1 cellular context compared by ENCODE assay signal in the genomic region with DNA sequence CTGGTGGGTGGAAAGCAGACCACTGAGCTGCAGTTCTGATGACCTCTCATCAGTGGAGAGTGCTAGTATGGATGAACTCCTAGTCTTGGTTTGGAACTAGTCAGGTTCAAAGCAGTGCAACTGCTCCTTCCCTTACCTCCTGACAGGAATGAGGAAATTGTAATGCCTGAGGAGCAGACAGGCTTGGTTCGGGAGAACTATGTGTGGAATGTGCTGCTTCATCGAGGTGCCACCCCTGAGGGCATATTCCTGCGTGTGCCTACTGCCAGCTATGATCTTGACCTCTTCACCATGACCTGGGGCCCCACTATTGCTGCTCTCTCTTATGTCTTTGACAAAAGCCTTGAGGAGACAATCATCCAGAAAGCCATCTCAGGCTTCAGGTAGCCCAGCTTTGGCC.
TF ChIP-seq lines count a peak whose summit lies in the region.

No MANE protein-coding gene starts in this region.

TF ChIP-seq in GM23338, 12 proteins besides CTCF, POLR2A, EP300 and RAD21 (continued from another document):
- TF ChIP-seq, protein P1, sequence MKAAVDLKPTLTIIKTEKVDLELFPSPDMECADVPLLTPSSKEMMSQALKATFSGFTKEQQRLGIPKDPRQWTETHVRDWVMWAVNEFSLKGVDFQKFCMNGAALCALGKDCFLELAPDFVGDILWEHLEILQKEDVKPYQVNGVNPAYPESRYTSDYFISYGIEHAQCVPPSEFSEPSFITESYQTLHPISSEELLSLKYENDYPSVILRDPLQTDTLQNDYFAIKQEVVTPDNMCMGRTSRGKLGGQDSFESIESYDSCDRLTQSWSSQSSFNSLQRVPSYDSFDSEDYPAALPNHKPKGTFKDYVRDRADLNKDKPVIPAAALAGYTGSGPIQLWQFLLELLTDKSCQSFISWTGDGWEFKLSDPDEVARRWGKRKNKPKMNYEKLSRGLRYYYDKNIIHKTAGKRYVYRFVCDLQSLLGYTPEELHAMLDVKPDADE (IDR thresholded peaks at IDR 0.05) = no peak
- TF ChIP-seq EZH2phosphoT487 (IDR thresholded peaks at IDR 0.05; ENCODE audit: unreplicated experiment) (no peak), JUNB (IDR thresholded peaks at IDR 0.05; ENCODE audit: unreplicated experiment) (no peak), ZNF331 (CRISPR knock-in tag; IDR thresholded peaks at IDR 0.05; ENCODE audit: low read depth) (no peak), POLR2AphosphoS5 (IDR thresholded peaks at IDR 0.05; ENCODE audit: low read depth) (no peak), NANOG (IDR thresholded peaks at IDR 0.05; ENCODE audit: borderline replicate concordance) (no peak), STAT1 (IDR thresholded peaks at IDR 0.05; ENCODE audit: unreplicated experiment) (no peak), ZNF114 (CRISPR knock-in tag; IDR thresholded peaks at IDR 0.05) (no peak), CREB1 (CRISPR knock-in tag; IDR thresholded peaks at IDR 0.05; ENCODE audit: low read depth) (no peak)
- TF ChIP-seq, protein P2, sequence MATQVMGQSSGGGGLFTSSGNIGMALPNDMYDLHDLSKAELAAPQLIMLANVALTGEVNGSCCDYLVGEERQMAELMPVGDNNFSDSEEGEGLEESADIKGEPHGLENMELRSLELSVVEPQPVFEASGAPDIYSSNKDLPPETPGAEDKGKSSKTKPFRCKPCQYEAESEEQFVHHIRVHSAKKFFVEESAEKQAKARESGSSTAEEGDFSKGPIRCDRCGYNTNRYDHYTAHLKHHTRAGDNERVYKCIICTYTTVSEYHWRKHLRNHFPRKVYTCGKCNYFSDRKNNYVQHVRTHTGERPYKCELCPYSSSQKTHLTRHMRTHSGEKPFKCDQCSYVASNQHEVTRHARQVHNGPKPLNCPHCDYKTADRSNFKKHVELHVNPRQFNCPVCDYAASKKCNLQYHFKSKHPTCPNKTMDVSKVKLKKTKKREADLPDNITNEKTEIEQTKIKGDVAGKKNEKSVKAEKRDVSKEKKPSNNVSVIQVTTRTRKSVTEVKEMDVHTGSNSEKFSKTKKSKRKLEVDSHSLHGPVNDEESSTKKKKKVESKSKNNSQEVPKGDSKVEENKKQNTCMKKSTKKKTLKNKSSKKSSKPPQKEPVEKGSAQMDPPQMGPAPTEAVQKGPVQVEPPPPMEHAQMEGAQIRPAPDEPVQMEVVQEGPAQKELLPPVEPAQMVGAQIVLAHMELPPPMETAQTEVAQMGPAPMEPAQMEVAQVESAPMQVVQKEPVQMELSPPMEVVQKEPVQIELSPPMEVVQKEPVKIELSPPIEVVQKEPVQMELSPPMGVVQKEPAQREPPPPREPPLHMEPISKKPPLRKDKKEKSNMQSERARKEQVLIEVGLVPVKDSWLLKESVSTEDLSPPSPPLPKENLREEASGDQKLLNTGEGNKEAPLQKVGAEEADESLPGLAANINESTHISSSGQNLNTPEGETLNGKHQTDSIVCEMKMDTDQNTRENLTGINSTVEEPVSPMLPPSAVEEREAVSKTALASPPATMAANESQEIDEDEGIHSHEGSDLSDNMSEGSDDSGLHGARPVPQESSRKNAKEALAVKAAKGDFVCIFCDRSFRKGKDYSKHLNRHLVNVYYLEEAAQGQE (IDR thresholded peaks at IDR 0.05; ENCODE audit: unreplicated experiment) = no peak
- TF ChIP-seq, protein P3, sequence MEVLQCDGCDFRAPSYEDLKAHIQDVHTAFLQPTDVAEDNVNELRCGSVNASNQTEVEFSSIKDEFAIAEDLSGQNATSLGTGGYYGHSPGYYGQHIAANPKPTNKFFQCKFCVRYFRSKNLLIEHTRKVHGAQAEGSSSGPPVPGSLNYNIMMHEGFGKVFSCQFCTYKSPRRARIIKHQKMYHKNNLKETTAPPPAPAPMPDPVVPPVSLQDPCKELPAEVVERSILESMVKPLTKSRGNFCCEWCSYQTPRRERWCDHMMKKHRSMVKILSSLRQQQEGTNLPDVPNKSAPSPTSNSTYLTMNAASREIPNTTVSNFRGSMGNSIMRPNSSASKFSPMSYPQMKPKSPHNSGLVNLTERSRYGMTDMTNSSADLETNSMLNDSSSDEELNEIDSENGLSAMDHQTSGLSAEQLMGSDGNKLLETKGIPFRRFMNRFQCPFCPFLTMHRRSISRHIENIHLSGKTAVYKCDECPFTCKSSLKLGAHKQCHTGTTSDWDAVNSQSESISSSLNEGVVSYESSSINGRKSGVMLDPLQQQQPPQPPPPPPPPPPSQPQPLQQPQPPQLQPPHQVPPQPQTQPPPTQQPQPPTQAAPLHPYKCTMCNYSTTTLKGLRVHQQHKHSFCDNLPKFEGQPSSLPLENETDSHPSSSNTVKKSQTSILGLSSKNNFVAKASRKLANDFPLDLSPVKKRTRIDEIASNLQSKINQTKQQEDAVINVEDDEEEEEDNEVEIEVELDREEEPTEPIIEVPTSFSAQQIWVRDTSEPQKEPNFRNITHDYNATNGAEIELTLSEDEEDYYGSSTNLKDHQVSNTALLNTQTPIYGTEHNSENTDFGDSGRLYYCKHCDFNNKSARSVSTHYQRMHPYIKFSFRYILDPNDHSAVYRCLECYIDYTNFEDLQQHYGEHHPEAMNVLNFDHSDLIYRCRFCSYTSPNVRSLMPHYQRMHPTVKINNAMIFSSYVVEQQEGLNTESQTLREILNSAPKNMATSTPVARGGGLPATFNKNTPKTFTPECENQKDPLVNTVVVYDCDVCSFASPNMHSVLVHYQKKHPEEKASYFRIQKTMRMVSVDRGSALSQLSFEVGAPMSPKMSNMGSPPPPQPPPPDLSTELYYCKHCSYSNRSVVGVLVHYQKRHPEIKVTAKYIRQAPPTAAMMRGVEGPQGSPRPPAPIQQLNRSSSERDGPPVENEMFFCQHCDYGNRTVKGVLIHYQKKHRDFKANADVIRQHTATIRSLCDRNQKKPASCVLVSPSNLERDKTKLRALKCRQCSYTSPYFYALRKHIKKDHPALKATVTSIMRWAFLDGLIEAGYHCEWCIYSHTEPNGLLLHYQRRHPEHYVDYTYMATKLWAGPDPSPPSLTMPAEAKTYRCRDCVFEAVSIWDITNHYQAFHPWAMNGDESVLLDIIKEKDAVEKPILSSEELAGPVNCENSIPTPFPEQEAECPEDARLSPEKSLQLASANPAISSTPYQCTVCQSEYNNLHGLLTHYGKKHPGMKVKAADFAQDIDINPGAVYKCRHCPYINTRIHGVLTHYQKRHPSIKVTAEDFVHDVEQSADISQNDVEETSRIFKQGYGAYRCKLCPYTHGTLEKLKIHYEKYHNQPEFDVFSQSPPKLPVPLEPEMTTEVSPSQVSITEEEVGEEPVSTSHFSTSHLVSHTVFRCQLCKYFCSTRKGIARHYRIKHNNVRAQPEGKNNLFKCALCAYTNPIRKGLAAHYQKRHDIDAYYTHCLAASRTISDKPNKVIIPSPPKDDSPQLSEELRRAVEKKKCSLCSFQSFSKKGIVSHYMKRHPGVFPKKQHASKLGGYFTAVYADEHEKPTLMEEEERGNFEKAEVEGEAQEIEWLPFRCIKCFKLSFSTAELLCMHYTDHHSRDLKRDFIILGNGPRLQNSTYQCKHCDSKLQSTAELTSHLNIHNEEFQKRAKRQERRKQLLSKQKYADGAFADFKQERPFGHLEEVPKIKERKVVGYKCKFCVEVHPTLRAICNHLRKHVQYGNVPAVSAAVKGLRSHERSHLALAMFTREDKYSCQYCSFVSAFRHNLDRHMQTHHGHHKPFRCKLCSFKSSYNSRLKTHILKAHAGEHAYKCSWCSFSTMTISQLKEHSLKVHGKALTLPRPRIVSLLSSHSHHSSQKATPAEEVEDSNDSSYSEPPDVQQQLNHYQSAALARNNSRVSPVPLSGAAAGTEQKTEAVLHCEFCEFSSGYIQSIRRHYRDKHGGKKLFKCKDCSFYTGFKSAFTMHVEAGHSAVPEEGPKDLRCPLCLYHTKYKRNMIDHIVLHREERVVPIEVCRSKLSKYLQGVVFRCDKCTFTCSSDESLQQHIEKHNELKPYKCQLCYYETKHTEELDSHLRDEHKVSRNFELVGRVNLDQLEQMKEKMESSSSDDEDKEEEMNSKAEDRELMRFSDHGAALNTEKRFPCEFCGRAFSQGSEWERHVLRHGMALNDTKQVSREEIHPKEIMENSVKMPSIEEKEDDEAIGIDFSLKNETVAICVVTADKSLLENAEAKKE (CRISPR knock-in tag; IDR thresholded peaks at IDR 0.05) = no peak
TF ChIP-seq in GM23338: peak in this region for 0.
